1 cellular context compared by ENCODE assay signal in the genomic region with DNA sequence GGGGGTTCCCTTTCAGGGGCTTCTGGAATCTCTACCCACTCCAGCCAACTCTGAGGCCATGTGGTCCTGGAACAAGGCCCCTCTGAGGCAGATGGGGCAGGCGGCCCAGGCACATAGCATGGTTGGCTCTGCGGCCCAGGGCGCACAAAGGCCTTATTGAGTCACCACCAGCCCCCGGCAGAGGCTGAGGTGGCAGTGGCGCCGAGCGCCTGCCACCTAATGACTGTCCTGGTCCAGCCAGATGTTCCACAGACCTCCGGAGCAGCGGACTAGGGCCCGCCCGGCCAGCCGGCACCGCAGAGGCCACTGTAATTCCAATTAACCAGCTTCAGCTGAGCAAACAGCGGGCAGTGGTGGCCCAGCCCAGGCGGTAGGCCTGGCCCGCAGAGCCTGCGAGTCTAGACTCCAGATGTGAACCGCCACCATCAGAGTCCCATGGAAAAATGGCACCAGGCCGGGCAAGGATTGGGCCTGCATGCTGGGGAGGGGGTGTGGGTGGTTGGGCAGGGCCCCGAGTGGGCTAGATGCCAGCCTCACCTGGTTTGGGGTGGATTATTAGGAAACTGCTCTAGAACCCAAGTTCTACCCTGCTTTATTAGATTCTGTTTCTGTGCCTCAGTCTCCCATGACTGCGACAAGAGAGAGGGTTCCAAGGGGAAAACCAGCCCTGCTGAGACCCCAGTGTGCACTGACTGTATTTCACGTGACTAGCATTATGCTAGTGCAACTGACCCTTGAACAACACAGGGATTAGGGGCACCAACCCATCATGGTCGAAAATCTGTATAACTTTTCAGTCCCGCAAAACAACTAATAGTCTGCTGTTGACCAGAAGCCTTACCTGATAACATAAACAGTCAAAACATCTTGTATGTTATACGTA.
TF ChIP-seq lines count a peak whose summit lies in the region.

No MANE protein-coding gene starts in this region.

TF ChIP-seq in GM23338, 12 proteins besides CTCF, POLR2A, EP300 and RAD21 (continued from another document):
- no peak for TF ChIP-seq ZNF462 (CRISPR knock-in tag; IDR thresholded peaks at IDR 0.05)
- TF ChIP-seq REST (IDR thresholded peaks at IDR 0.05; ENCODE audit: unreplicated experiment): no peak
- no peak for TF ChIP-seq JUNB (IDR thresholded peaks at IDR 0.05; ENCODE audit: unreplicated experiment)
- no peak for TF ChIP-seq ZNF331 (CRISPR knock-in tag; IDR thresholded peaks at IDR 0.05; ENCODE audit: low read depth)
- TF ChIP-seq, protein P1, sequence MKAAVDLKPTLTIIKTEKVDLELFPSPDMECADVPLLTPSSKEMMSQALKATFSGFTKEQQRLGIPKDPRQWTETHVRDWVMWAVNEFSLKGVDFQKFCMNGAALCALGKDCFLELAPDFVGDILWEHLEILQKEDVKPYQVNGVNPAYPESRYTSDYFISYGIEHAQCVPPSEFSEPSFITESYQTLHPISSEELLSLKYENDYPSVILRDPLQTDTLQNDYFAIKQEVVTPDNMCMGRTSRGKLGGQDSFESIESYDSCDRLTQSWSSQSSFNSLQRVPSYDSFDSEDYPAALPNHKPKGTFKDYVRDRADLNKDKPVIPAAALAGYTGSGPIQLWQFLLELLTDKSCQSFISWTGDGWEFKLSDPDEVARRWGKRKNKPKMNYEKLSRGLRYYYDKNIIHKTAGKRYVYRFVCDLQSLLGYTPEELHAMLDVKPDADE (IDR thresholded peaks at IDR 0.05): no peak
- no peak for TF ChIP-seq ZNF114 (CRISPR knock-in tag; IDR thresholded peaks at IDR 0.05)
- no peak; the same call in none of the 2 replicates for TF ChIP-seq POLR2AphosphoS5 (IDR thresholded peaks at IDR 0.05; ENCODE audit: low read depth)
